In the genomic region with DNA sequence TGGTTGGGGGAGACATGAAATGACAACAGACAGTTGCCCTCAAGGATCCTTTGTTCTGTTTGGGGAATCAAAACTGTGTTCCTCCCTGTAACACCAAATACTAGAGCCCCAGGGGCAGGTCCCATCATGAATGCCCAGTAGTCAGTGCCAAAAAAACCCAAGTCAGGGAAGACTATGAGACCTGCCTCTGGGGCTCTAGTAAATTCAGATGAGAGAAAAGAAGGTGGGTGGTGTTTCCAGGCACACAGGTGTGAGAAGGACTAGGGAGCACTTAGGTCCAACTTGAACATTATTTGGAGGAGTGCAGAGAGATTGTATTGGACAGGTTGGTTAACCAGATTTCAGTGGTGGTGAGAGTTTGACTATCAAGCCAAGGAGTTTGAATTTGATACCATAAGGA, we compare ENCODE assay signal across 10 cellular contexts. TPM values are rescaled to one million over a fixed set of nuclear protein-coding genes. Genes with fewer than 3 reads are reported as not detected.
DNase-seq lines count a peak whose midpoint lies in the region; ATAC-seq and TF ChIP-seq lines count a peak whose summit lies in the region.
"Had no signal": no experiment of that assay in that cellular context is flagged by ENCODE, and none has a peak within 500 bp of the region (broad histone marks: within the 10 kb centered on the region; RNA-seq: fewer than 3 reads in every experiment).

No MANE protein-coding gene starts in this region.

- H3K4me3 ChIP-seq in CD4-positive, CD25-positive, alpha-beta regulatory T cell (ENCODE audit: low read depth, low read length), result peak overlapping the region; percentile 77
- H3K4me3 ChIP-seq in Karpas-422 (ENCODE audit: low read length), result no peak overlapping the region
- H3K4me3 ChIP-seq: testis had no signal

- peak overlapping the region; percentile 92 for H3K27ac ChIP-seq in CD4-positive, CD25-positive, alpha-beta regulatory T cell (ENCODE audit: insufficient read depth, low read length, poor library complexity, severe bottlenecking)
- H3K27ac ChIP-seq in Karpas-422 (ENCODE audit: low read length), result peak overlapping the region; percentile 52

- no peak for ATAC-seq in CD4-positive, CD25-positive, alpha-beta regulatory T cell (ENCODE audit: low read depth in 2 of 2)
- no peak for ATAC-seq in central memory CD8-positive, alpha-beta T cell (replicated peaks; ENCODE audit: extremely low read depth, poor library complexity, severe bottlenecking)
- ATAC-seq in GM18517 (IDR thresholded peaks at IDR 0.05; ENCODE audit: unreplicated experiment), result no peak

- H3K4me3 Mint-ChIP-seq in CD4-positive, CD25-positive, alpha-beta regulatory T cell, result peak overlapping the region; percentile 66 to 87 (median 84)
- H3K4me3 Mint-ChIP-seq in central memory CD8-positive, alpha-beta T cell, result peak overlapping the region; percentile 75
- no peak overlapping the region for H3K4me3 Mint-ChIP-seq in osteocyte (ENCODE audit: unreplicated experiment)

- in situ Hi-C loops in GM13977 (cut with MboI; ENCODE audit: low pct_unique_long_range_greater_than_20kb, low sequenced_read_pairs, unreplicated experiment), result loop anchor here (10.0 kb wide), 1 partner anchor 53 kb away; no protein-coding TSS in a partner anchor

- no peaks in the 10 kb centered on the region for H4K20me1 ChIP-seq in Karpas-422 (ENCODE audit: insufficient read depth, low read depth, low read length)

- H3K27ac Mint-ChIP-seq in CD4-positive, CD25-positive, alpha-beta regulatory T cell, result peak overlapping the region; percentile 95 to 98 (median 96)
- H3K27ac Mint-ChIP-seq in central memory CD8-positive, alpha-beta T cell (ENCODE audit: low read depth), result peak overlapping the region; percentile 98
- peak overlapping the region; percentile 68 for H3K27ac Mint-ChIP-seq in osteocyte (ENCODE audit: unreplicated experiment)

- peaks cover 44% of the 10 kb centered on the region for H3K36me3 Mint-ChIP-seq in CD4-positive, CD25-positive, alpha-beta regulatory T cell
- peaks cover 53% of the 10 kb centered on the region for H3K36me3 Mint-ChIP-seq in central memory CD8-positive, alpha-beta T cell (ENCODE audit: insufficient read depth)
- peaks cover 4% of the 10 kb centered on the region for H3K36me3 Mint-ChIP-seq in osteocyte (ENCODE audit: unreplicated experiment)

- peaks cover 87% of the 10 kb centered on the region for H3K4me1 ChIP-seq in CD4-positive, CD25-positive, alpha-beta regulatory T cell (ENCODE audit: control insufficient read depth, insufficient read depth, low read length, poor library complexity, severe bottlenecking)
- H3K4me1 ChIP-seq in Karpas-422 (ENCODE audit: low read length), result peaks cover 48% of the 10 kb centered on the region

- H3K36me3 ChIP-seq in CD4-positive, CD25-positive, alpha-beta regulatory T cell (ENCODE audit: control insufficient read depth, insufficient read depth, low read length), result peaks cover 13% of the 10 kb centered on the region
- H3K36me3 ChIP-seq in Karpas-422 (ENCODE audit: insufficient read depth, low read length), result no peaks in the 10 kb centered on the region

- no peaks in the 10 kb centered on the region for H3K27me3 ChIP-seq in CD4-positive, CD25-positive, alpha-beta regulatory T cell (ENCODE audit: control insufficient read depth, insufficient read depth, low read length)
- H3K27me3 ChIP-seq in Karpas-422 (ENCODE audit: low read length), result no peaks in the 10 kb centered on the region
- H3K27me3 ChIP-seq: testis had no signal

- H3K79me2 ChIP-seq in Karpas-422 (ENCODE audit: low read length), result no peaks in the 10 kb centered on the region

- no peaks in the 10 kb centered on the region for H3K9me2 ChIP-seq in Karpas-422 (replicated peaks; ENCODE audit: insufficient read depth, low read length)

- H3K4me2 ChIP-seq in Karpas-422 (ENCODE audit: low read depth, low read length, poor library complexity, severe bottlenecking), result no peak overlapping the region

- H3K9me3 Mint-ChIP-seq in CD4-positive, CD25-positive, alpha-beta regulatory T cell, result no peaks in the 10 kb centered on the region
- H3K9me3 Mint-ChIP-seq in central memory CD8-positive, alpha-beta T cell, result no peaks in the 10 kb centered on the region
- H3K9me3 Mint-ChIP-seq in osteocyte (ENCODE audit: unreplicated experiment), result no peaks in the 10 kb centered on the region

- H3K9me3 ChIP-seq in CD4-positive, CD25-positive, alpha-beta regulatory T cell (ENCODE audit: control insufficient read depth in 2 of 2, low read length in 2 of 2), result no peaks in the 10 kb centered on the region
- no peaks in the 10 kb centered on the region for H3K9me3 ChIP-seq in Karpas-422 (ENCODE audit: low read length)
- H3K9me3 ChIP-seq: testis had no signal

- DNase-seq in CD4-positive, CD25-positive, alpha-beta regulatory T cell, result no peak
- DNase-seq in Karpas-422 (no peak), osteocyte (ENCODE audit: extremely low spot score, unreplicated experiment) (no peak), HT-29 (ENCODE audit: low spot score) (no peak), GM13977 (ENCODE audit: low spot score) (no peak), NCI-H187 (lab: John Stamatoyannopoulos, UW) (no peak)
- DNase-seq in central memory CD8-positive, alpha-beta T cell (ENCODE audit: low spot score in 2 of 2), result no peak
- DNase-seq: NCI-H2029 treated with DMSO at 0.1 percent for 48 hours, testis had no signal

- no peak overlapping the region; the same call in 1 of the 2 replicates for H3K9ac ChIP-seq in Karpas-422 (ENCODE audit: low read length)

- peaks cover 30 to 100% (median 80%) of the 10 kb centered on the region in 4 donors for H3K4me1 Mint-ChIP-seq in CD4-positive, CD25-positive, alpha-beta regulatory T cell
- H3K4me1 Mint-ChIP-seq in central memory CD8-positive, alpha-beta T cell, result peaks cover 96% of the 10 kb centered on the region
- H3K4me1 Mint-ChIP-seq in osteocyte (ENCODE audit: unreplicated experiment), result peaks cover 71% of the 10 kb centered on the region

- no peak overlapping the region for H2AFZ ChIP-seq in Karpas-422 (ENCODE audit: low read length)

- TF ChIP-seq CTCF in osteocyte (IDR thresholded peaks at IDR 0.05), result no peak
- no peak for TF ChIP-seq CTCF in GM13977 (IDR thresholded peaks at IDR 0.05; ENCODE audit: extremely low read depth, insufficient read depth, missing control alignments)

- H3K27me3 Mint-ChIP-seq in CD4-positive, CD25-positive, alpha-beta regulatory T cell, result no peaks in the 10 kb centered on the region
- H3K27me3 Mint-ChIP-seq in central memory CD8-positive, alpha-beta T cell, result no peaks in the 10 kb centered on the region
- no peaks in the 10 kb centered on the region for H3K27me3 Mint-ChIP-seq in osteocyte (ENCODE audit: unreplicated experiment)

RNA-seq across cellular contexts. Expression of gene SLC22A5, which starts 51.9 kb away (rescaled TPM):
- total RNA-seq in CD4-positive, CD25-positive, alpha-beta regulatory T cell, result 2.5 TPM
- polyA plus RNA-seq in CD4-positive, CD25-positive, alpha-beta regulatory T cell, result 1 to 10 TPM in 3 of 4 donors, under 1 TPM in 1; 0.54 to 3.2 (median 1.7) TPM
- 1.3 and 5.2 TPM in 2 replicates for total RNA-seq in Karpas-422 (2014; rRNA removed; shearing (Covaris generic); ENCODE audit: low replicate concordance)
- total RNA-seq in osteocyte, result 6.7 and 9.1 TPM in 2 replicates
- total RNA-seq in HT-29 (2014; rRNA removed; shearing (Covaris generic)), result 6.6 and 11.9 TPM in 2 replicates
